13 cellular contexts compared by ENCODE assay signal in the genomic region with DNA sequence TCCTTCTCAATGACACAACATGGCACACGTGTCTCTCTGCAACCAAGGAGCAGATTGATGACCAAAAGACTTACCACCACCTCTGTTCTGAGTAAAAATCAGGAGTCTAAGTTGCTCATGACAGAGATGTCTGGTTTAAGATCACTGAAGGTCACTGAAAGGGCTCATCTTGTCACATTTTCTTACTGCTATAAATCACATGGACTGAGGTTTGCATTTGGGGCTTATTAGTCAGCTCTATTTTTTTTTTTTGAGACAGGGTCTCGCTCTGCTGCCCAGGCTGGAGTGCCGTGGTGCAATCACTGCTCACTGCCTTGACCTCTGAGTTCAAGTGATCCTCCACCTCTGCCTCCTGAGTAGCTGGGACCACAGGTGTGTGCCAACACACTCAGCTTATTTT. TPM values are rescaled to one million over a fixed set of nuclear protein-coding genes. Genes with fewer than 3 reads are reported as not detected.
DNase-seq lines count a peak whose midpoint lies in the region; ATAC-seq and TF ChIP-seq lines count a peak whose summit lies in the region.
"Had no signal": no experiment of that assay in that cellular context is flagged by ENCODE, and none has a peak within 500 bp of the region (broad histone marks: within the 10 kb centered on the region; RNA-seq: fewer than 3 reads in every experiment).

No MANE protein-coding gene starts in this region.

- no peak for TF ChIP-seq CTCF in MM.1S (IDR thresholded peaks at IDR 0.05; ENCODE audit: low read length)

- no peak for DNase-seq in T-helper 2 cell treated with Interferon-gamma antibody and Interleukin-4, amounts not matched to agents 5 μg/mL and 100 μg/mL, for 36 hours (ENCODE audit: low spot score)
- DNase-seq in T-helper 2 cell (no peak), Karpas-422 (peak; percentile 64), epithelial cell of prostate (ENCODE audit: low read depth, low spot score) (no peak), MM.1S (no peak), NCI-H774 (lab: John Stamatoyannopoulos, UW) (no peak)
- DNase-seq: activated naive CD8-positive, alpha-beta T cell treated with anti-CD3 and anti-CD28 coated beads, Interleukin-2, amount 10 ng/mL, durations not matched to agents 7 days and 5 days; effector CD8-positive, alpha-beta T cell; NCI-H2171; stimulated activated CD4-positive, alpha-beta T cell treated with anti-CD3 and anti-CD28 coated beads, Interleukin-4, amount 100 ng/mL, for 24 hours; tibial artery had no signal

- H3F3A ChIP-seq in MM.1S (ENCODE audit: insufficient read depth, low read length), result no peaks in the 10 kb centered on the region

- H3K9me2 ChIP-seq in Karpas-422 (replicated peaks; ENCODE audit: insufficient read depth, low read length) (no peaks in the 10 kb centered on the region), MM.1S (replicated peaks; ENCODE audit: insufficient read depth, low read length) (no peaks in the 10 kb centered on the region)

- ATAC-seq in GM18858 (IDR thresholded peaks at IDR 0.05; ENCODE audit: unreplicated experiment), result no peak

- H3K36me3 ChIP-seq in Karpas-422 (ENCODE audit: insufficient read depth, low read length) (peaks cover 16% of the 10 kb centered on the region; the same call in 1 of the 2 replicates), skeletal muscle satellite cell (ENCODE audit: insufficient read depth, low read length) (peaks cover 65% of the 10 kb centered on the region), MM.1S (replicated peaks; ENCODE audit: insufficient read depth, low read length) (peaks cover 4% of the 10 kb centered on the region)

- H3K9me3 ChIP-seq in Karpas-422 (ENCODE audit: low read length) (no peaks in the 10 kb centered on the region), skeletal muscle satellite cell (replicated peaks; ENCODE audit: low read length) (no peaks in the 10 kb centered on the region), MM.1S (replicated peaks; ENCODE audit: insufficient read depth, low read length) (no peaks in the 10 kb centered on the region)
- H3K9me3 ChIP-seq: tibial artery had no signal

- H3K4me3 Mint-ChIP-seq in T-helper 2 cell treated with Interferon-gamma antibody and Interleukin-4, amounts not matched to agents 5 μg/mL and 100 μg/mL, for 36 hours, result no peak overlapping the region
- H3K4me3 Mint-ChIP-seq: activated naive CD8-positive, alpha-beta T cell treated with anti-CD3 and anti-CD28 coated beads, Interleukin-2, amount 10 ng/mL, durations not matched to agents 7 days and 5 days had no signal

- H3K27me3 ChIP-seq in Karpas-422 (ENCODE audit: low read length) (no peaks in the 10 kb centered on the region), skeletal muscle satellite cell (ENCODE audit: control insufficient read depth, insufficient read depth, low read length) (no peaks in the 10 kb centered on the region), MM.1S (replicated peaks; ENCODE audit: insufficient read depth, low read length) (no peaks in the 10 kb centered on the region)
- H3K27me3 ChIP-seq: tibial artery had no signal

- H3K27me3 Mint-ChIP-seq in T-helper 2 cell treated with Interferon-gamma antibody and Interleukin-4, amounts not matched to agents 5 μg/mL and 100 μg/mL, for 36 hours (ENCODE audit: low read depth), result no peaks in the 10 kb centered on the region
- H3K27me3 Mint-ChIP-seq: activated naive CD8-positive, alpha-beta T cell treated with anti-CD3 and anti-CD28 coated beads, Interleukin-2, amount 10 ng/mL, durations not matched to agents 7 days and 5 days had no signal

- H3K4me1 ChIP-seq in Karpas-422 (ENCODE audit: low read length) (peaks cover 66% of the 10 kb centered on the region), skeletal muscle satellite cell (ENCODE audit: control insufficient read depth, insufficient read depth, low read length) (peaks cover 43% of the 10 kb centered on the region), MM.1S (ENCODE audit: low read length) (peaks cover 22% of the 10 kb centered on the region)

- H3K27ac ChIP-seq in Karpas-422 (ENCODE audit: low read length) (peak overlapping the region; percentile 92), epithelial cell of prostate (peak overlapping the region; percentile 99), MM.1S (ENCODE audit: low read length) (no peak overlapping the region)
- H3K27ac ChIP-seq: tibial artery had no signal

- H2AFZ ChIP-seq in Karpas-422 (ENCODE audit: low read length) (peak overlapping the region; percentile 60; the same call in 1 of the 2 replicates), MM.1S (ENCODE audit: low read length) (no peak overlapping the region)

- H3K9ac ChIP-seq in Karpas-422 (ENCODE audit: low read length) (peak overlapping the region; percentile 54), skeletal muscle satellite cell (ENCODE audit: low read depth, low read length) (peak overlapping the region; percentile 11), MM.1S (ENCODE audit: low read length) (no peak overlapping the region)

- no peaks in the 10 kb centered on the region for H3K9me3 Mint-ChIP-seq in T-helper 2 cell treated with Interferon-gamma antibody and Interleukin-4, amounts not matched to agents 5 μg/mL and 100 μg/mL, for 36 hours
- H3K9me3 Mint-ChIP-seq: activated naive CD8-positive, alpha-beta T cell treated with anti-CD3 and anti-CD28 coated beads, Interleukin-2, amount 10 ng/mL, durations not matched to agents 7 days and 5 days had no signal

- peaks cover 74% of the 10 kb centered on the region for H3K36me3 Mint-ChIP-seq in T-helper 2 cell treated with Interferon-gamma antibody and Interleukin-4, amounts not matched to agents 5 μg/mL and 100 μg/mL, for 36 hours (ENCODE audit: low read depth)

- peak overlapping the region; percentile 49 for H3K4me2 ChIP-seq in Karpas-422 (ENCODE audit: low read depth, low read length, poor library complexity, severe bottlenecking)
- H3K4me2 ChIP-seq in skeletal muscle satellite cell (ENCODE audit: low read length), result no peak overlapping the region
- H3K4me2 ChIP-seq in MM.1S (ENCODE audit: low read depth, low read length), result no peak overlapping the region

- H3K4me3 ChIP-seq in Karpas-422 (ENCODE audit: low read length) (0 out of 2 replicates have a peak overlapping the region, but pooled peaks have one; percentile 27), skeletal muscle satellite cell (ENCODE audit: low read length) (no peak overlapping the region), MM.1S (ENCODE audit: low read length) (no peak overlapping the region)
- H3K4me3 ChIP-seq: tibial artery had no signal

- H4K20me1 ChIP-seq in Karpas-422 (ENCODE audit: insufficient read depth, low read depth, low read length), result no peaks in the 10 kb centered on the region
- no peaks in the 10 kb centered on the region for H4K20me1 ChIP-seq in MM.1S (ENCODE audit: insufficient read depth, low read length)

- H3K79me2 ChIP-seq in Karpas-422 (ENCODE audit: low read length), result peaks cover 18% of the 10 kb centered on the region
- peaks cover 69% of the 10 kb centered on the region for H3K79me2 ChIP-seq in MM.1S (ENCODE audit: low read length)

- peaks cover 36% of the 10 kb centered on the region for H3K4me1 Mint-ChIP-seq in T-helper 2 cell treated with Interferon-gamma antibody and Interleukin-4, amounts not matched to agents 5 μg/mL and 100 μg/mL, for 36 hours (ENCODE audit: low read depth)

- H3K27ac Mint-ChIP-seq in T-helper 2 cell treated with Interferon-gamma antibody and Interleukin-4, amounts not matched to agents 5 μg/mL and 100 μg/mL, for 36 hours, result peak overlapping the region; percentile 49

RNA-seq across cellular contexts. Expression of gene CFLAR, which starts 19.4 kb away (rescaled TPM):
- 62.6 and 63.5 TPM in 2 replicates for total RNA-seq in Karpas-422 (2014; rRNA removed; shearing (Covaris generic); ENCODE audit: low replicate concordance)
- total RNA-seq in skeletal muscle satellite cell (2012; rRNA removed), result 72.1 and 75.3 TPM in 2 replicates

RNA-seq across cellular contexts. Expression of gene CASP10, which starts 47.5 kb away (rescaled TPM):
- total RNA-seq in Karpas-422 (2014; rRNA removed; shearing (Covaris generic); ENCODE audit: low replicate concordance), result 0.48 and 5.2 TPM in 2 replicates
- 1.5 and 2.5 TPM in 2 replicates for total RNA-seq in skeletal muscle satellite cell (2012; rRNA removed)
